Comparison of ENCODE assay signal across 8 cellular contexts in genomic region chr1:154221815-154222081, GRCh38. TPM values are rescaled to one million over a fixed set of nuclear protein-coding genes. Genes with fewer than 3 reads are reported as not detected.
DNase-seq lines count a peak whose midpoint lies in the region; ATAC-seq and TF ChIP-seq lines count a peak whose summit lies in the region.

No MANE protein-coding gene starts in this region.

- H3K4me3 Mint-ChIP-seq in GM23338, result peak overlapping the region; percentile 99
- H3K4me3 Mint-ChIP-seq in activated T-helper 17 cell treated with anti-CD3 and anti-CD28 coated beads, Interleukin-2, amount 50 U/mL, for 72 hours, result peak overlapping the region; percentile 94

- ATAC-seq in GM23338 (no peak), HG02885 (IDR thresholded peaks at IDR 0.05; ENCODE audit: poor library complexity, unreplicated experiment) (no peak)
- no peak for ATAC-seq in activated T-helper 17 cell treated with anti-CD3 and anti-CD28 coated beads, Interleukin-2, amount 50 U/mL, for 72 hours (replicated peaks)

- H4K20me1 ChIP-seq in GM23338 (replicated peaks; ENCODE audit: insufficient read depth) (peaks cover 16% of the 10 kb centered on the region), hepatocyte (ENCODE audit: insufficient read depth, poor library complexity, severe bottlenecking) (peaks cover 59% of the 10 kb centered on the region)

- peaks cover 4% of the 10 kb centered on the region; the same call in 2 of the 3 replicates for H3K9me3 Mint-ChIP-seq in GM23338
- H3K9me3 Mint-ChIP-seq in activated T-helper 17 cell treated with anti-CD3 and anti-CD28 coated beads, Interleukin-2, amount 50 U/mL, for 72 hours, result peaks cover 3% of the 10 kb centered on the region

- TF ChIP-seq CTCF in GM23338 (conservative IDR thresholded peaks at IDR 0.05; ENCODE audit: low read depth in 2 of 2) (no peak), hepatocyte (IDR thresholded peaks at IDR 0.05; ENCODE audit: poor library complexity) (no peak), spleen (IDR thresholded peaks at IDR 0.05 in 8 of 11, conservative IDR thresholded peaks at IDR 0.05 in 3 of 11) (no peak)

- H3K4me3 ChIP-seq in GM23338 (peak overlapping the region; percentile 75), hepatocyte (peak overlapping the region; percentile 71), spleen (peak overlapping the region; percentile 59 to 80 (median 74))

- WGBS in hepatocyte (ENCODE audit: low lambda C conversion rate, missing lambda C conversion rate), result 4% methylated on average over 2 of the region's 2 CpGs
- 0 to 6% (median 2%) methylated on average over 2 of the region's 2 CpGs for WGBS in spleen, 5 donors

- H3K27me3 ChIP-seq in GM23338 (ENCODE audit: insufficient read depth) (no peaks in the 10 kb centered on the region), hepatocyte (no peaks in the 10 kb centered on the region), spleen (replicated peaks in 1 of 7) (no peaks in the 10 kb centered on the region)

- H3K27ac ChIP-seq in GM23338 (ENCODE audit: low read depth) (peak overlapping the region; percentile 90), hepatocyte (peak overlapping the region; percentile 100), spleen (peak overlapping the region; percentile 92 to 99 (median 97))

- no peak overlapping the region for H2AFZ ChIP-seq in GM23338
- peak overlapping the region; percentile 29 for H2AFZ ChIP-seq in hepatocyte

- H3K4me1 Mint-ChIP-seq in GM23338, result peaks cover 30% of the 10 kb centered on the region
- H3K4me1 Mint-ChIP-seq in activated T-helper 17 cell treated with anti-CD3 and anti-CD28 coated beads, Interleukin-2, amount 50 U/mL, for 72 hours, result peaks cover 46% of the 10 kb centered on the region

- DNase-seq in A172 (ENCODE audit: low spot score) (peak; percentile 42), GM23338 (ENCODE audit: low spot score) (peak; percentile 16), hepatocyte (ENCODE audit: low spot score) (peak; percentile 53), spleen (no peak), posterior vena cava (ENCODE audit: low spot score) (no peak), UCSD-AML1 (lab: John Stamatoyannopoulos, UW; ENCODE audit: unreplicated experiment) (no peak)

- H3F3A ChIP-seq in GM23338 (replicated peaks; ENCODE audit: low read depth), result peaks cover 9% of the 10 kb centered on the region; the same call in 1 of the 2 replicates

- peaks cover 28% of the 10 kb centered on the region for H3K36me3 ChIP-seq in GM23338 (ENCODE audit: insufficient read depth)
- H3K36me3 ChIP-seq in hepatocyte (replicated peaks; ENCODE audit: insufficient read depth, low read depth), result no peaks in the 10 kb centered on the region
- H3K36me3 ChIP-seq in spleen, result peaks cover 3 to 44% (median 33%) of the 10 kb centered on the region in 6 donors

- H3K9me2 ChIP-seq in GM23338 (ENCODE audit: insufficient read depth), result no peaks in the 10 kb centered on the region
- no peaks in the 10 kb centered on the region for H3K9me2 ChIP-seq in hepatocyte (replicated peaks; ENCODE audit: insufficient read depth)

- peaks cover 74% of the 10 kb centered on the region for H3K36me3 Mint-ChIP-seq in GM23338 (ENCODE audit: low read depth)
- H3K36me3 Mint-ChIP-seq in activated T-helper 17 cell treated with anti-CD3 and anti-CD28 coated beads, Interleukin-2, amount 50 U/mL, for 72 hours (ENCODE audit: low read depth), result peaks cover 97% of the 10 kb centered on the region

- H3K79me2 ChIP-seq in GM23338 (replicated peaks; ENCODE audit: insufficient read depth) (peaks cover 91% of the 10 kb centered on the region), hepatocyte (peaks cover 91% of the 10 kb centered on the region)

- TF ChIP-seq POLR2A in spleen (IDR thresholded peaks at IDR 0.05), result no peak

- intact Hi-C loops in spleen (cut with DNase I; ENCODE audit: low total_unique reads) (no loop called here), posterior vena cava (cut with DNase I) (no loop called here)

- H3K4me1 ChIP-seq in GM23338 (ENCODE audit: insufficient read depth) (peaks cover 41% of the 10 kb centered on the region), hepatocyte (ENCODE audit: insufficient read depth) (peaks cover 30% of the 10 kb centered on the region), spleen (peaks cover 43 to 87% (median 76%) of the 10 kb centered on the region in 6 donors)

- H3K9me3 ChIP-seq in hepatocyte (ENCODE audit: low read depth) (no peaks in the 10 kb centered on the region), spleen (no peaks in the 10 kb centered on the region)

- H3K27me3 Mint-ChIP-seq in GM23338 (ENCODE audit: insufficient read depth, low read depth, poor library complexity), result peaks cover 16% of the 10 kb centered on the region
- H3K27me3 Mint-ChIP-seq in activated T-helper 17 cell treated with anti-CD3 and anti-CD28 coated beads, Interleukin-2, amount 50 U/mL, for 72 hours, result no peaks in the 10 kb centered on the region

- H3K27ac Mint-ChIP-seq in GM23338, result peak overlapping the region; percentile 98
- H3K27ac Mint-ChIP-seq in activated T-helper 17 cell treated with anti-CD3 and anti-CD28 coated beads, Interleukin-2, amount 50 U/mL, for 72 hours, result peak overlapping the region; percentile 96

- H3K4me2 ChIP-seq in GM23338, result peak overlapping the region; percentile 94
- H3K4me2 ChIP-seq in hepatocyte, result peak overlapping the region; percentile 85

TF ChIP-seq in GM23338, 12 proteins besides CTCF, POLR2A, EP300 and RAD21:
- TF ChIP-seq REST (IDR thresholded peaks at IDR 0.05; ENCODE audit: unreplicated experiment), result no peak
- no peak for TF ChIP-seq STAT1 (IDR thresholded peaks at IDR 0.05; ENCODE audit: unreplicated experiment)
- no peak for TF ChIP-seq JUNB (IDR thresholded peaks at IDR 0.05; ENCODE audit: unreplicated experiment)
- TF ChIP-seq ZNF331 (CRISPR knock-in tag; IDR thresholded peaks at IDR 0.05; ENCODE audit: low read depth), result no peak
- no peak for TF ChIP-seq CREB1 (CRISPR knock-in tag; IDR thresholded peaks at IDR 0.05; ENCODE audit: low read depth)

RNA-seq across cellular contexts. Expression of gene UBAP2L, which starts 1.0 kb away (rescaled TPM):
- total RNA-seq in A172 (2014; rRNA removed; shearing (Covaris generic)), result 116 and 148 TPM in 2 replicates
- total RNA-seq in GM23338 (2014; rRNA removed; shearing (Covaris generic)), result 157 and 164 TPM in 2 replicates
- polyA plus RNA-seq in GM23338 (2016; fragmentation: Nextera tagmentation; extraction: Ambion mirVana) (94.9 and 98.5 TPM in 2 replicates), hepatocyte (119 and 132 TPM in 2 replicates), spleen (10 to 100 TPM; 36.8 to 58.0 (median 44.4) TPM)
- total RNA-seq in activated T-helper 17 cell treated with anti-CD3 and anti-CD28 coated beads, Interleukin-2, amount 50 U/mL, for 72 hours, result 100 to 1,000 TPM; 237 to 249 TPM
- total RNA-seq in hepatocyte (83.5 and 103 TPM in 2 replicates), spleen (100 to 1,000 TPM in 5 of 7 donors, 10 to 100 TPM in 2; 89.5 to 156 (median 134) TPM), posterior vena cava (100 to 1,000 TPM in 1 of 2 donors, 10 to 100 TPM in 1; 94.2 to 104 TPM)

RNA-seq across cellular contexts. Expression of gene CFAP141, which starts 15.6 kb away (rescaled TPM):
- total RNA-seq in A172 (2014; rRNA removed; shearing (Covaris generic)), result not detected in 2 replicates
- not detected in 2 replicates for total RNA-seq in GM23338 (2014; rRNA removed; shearing (Covaris generic))
- polyA plus RNA-seq in GM23338 (2016; fragmentation: Nextera tagmentation; extraction: Ambion mirVana) (not detected in 2 replicates), hepatocyte (not detected in 2 replicates), spleen (not detected)
- not detected for total RNA-seq in activated T-helper 17 cell treated with anti-CD3 and anti-CD28 coated beads, Interleukin-2, amount 50 U/mL, for 72 hours
- total RNA-seq in hepatocyte (not detected in 2 replicates), spleen (not detected), posterior vena cava (not detected)

RNA-seq across cellular contexts. Expression of gene TPM3, which starts 29.8 kb away (rescaled TPM):
- total RNA-seq in A172 (2014; rRNA removed; shearing (Covaris generic)), result 1,673 and 1,769 TPM in 2 replicates
- total RNA-seq in GM23338 (2014; rRNA removed; shearing (Covaris generic)), result 685 and 747 TPM in 2 replicates
- polyA plus RNA-seq in GM23338 (2016; fragmentation: Nextera tagmentation; extraction: Ambion mirVana) (502 and 544 TPM in 2 replicates), hepatocyte (302 and 321 TPM in 2 replicates), spleen (100 to 1,000 TPM; 221 to 315 (median 240) TPM)
- total RNA-seq in activated T-helper 17 cell treated with anti-CD3 and anti-CD28 coated beads, Interleukin-2, amount 50 U/mL, for 72 hours, result 100 to 1,000 TPM; 370 to 607 TPM
- total RNA-seq in hepatocyte (440 and 441 TPM in 2 replicates), spleen (100 to 1,000 TPM; 383 to 596 (median 456) TPM), posterior vena cava (100 to 1,000 TPM; 177 to 189 TPM)

RNA-seq across cellular contexts. Expression of gene HAX1, which starts 50.7 kb away (rescaled TPM):
- 210 and 220 TPM in 2 replicates for total RNA-seq in A172 (2014; rRNA removed; shearing (Covaris generic))
- total RNA-seq in GM23338 (2014; rRNA removed; shearing (Covaris generic)), result 72.0 and 73.2 TPM in 2 replicates
- polyA plus RNA-seq in GM23338 (2016; fragmentation: Nextera tagmentation; extraction: Ambion mirVana) (92.0 and 92.5 TPM in 2 replicates), hepatocyte (95.1 and 104 TPM in 2 replicates), spleen (100 to 1,000 TPM in 1 of 3 donors, 10 to 100 TPM in 2; 87.1 to 109 (median 99.6) TPM)
- 100 to 1,000 TPM; 127 to 132 TPM for total RNA-seq in activated T-helper 17 cell treated with anti-CD3 and anti-CD28 coated beads, Interleukin-2, amount 50 U/mL, for 72 hours
- total RNA-seq in hepatocyte (80.0 and 86.9 TPM in 2 replicates), spleen (10 to 100 TPM; 59.5 to 81.3 (median 64.6) TPM), posterior vena cava (10 to 100 TPM; 63.9 to 71.6 TPM)

Comparison
In these comparisons a context has a peak if more than half of its experiments do, and no peak if none do; other contexts are left out.
1. DNase-seq: peak in A172 (single experiment), GM23338 (single experiment) and hepatocyte (single experiment); none in spleen (single experiment), posterior vena cava (single experiment) and UCSD-AML1 (single experiment).
2. Peak in every context shown above with its lines, with median percentiles within 50 percentile points of each other: H3K27ac ChIP-seq and H3K4me3 ChIP-seq.